ENCODE assay signal across 1 cellular context in genomic region chr7:100441641-100442535, GRCh38.
TF ChIP-seq lines count a peak whose summit lies in the region.

No MANE protein-coding gene starts in this region.

TF ChIP-seq in K562, 482 proteins besides CTCF, POLR2A, EP300 and RAD21:
- TF ChIP-seq ESRRA (IDR thresholded peaks at IDR 0.05; ENCODE audit: borderline replicate concordance, low read depth): peak; percentile 43; the same call in 1 of the 2 replicates
- TF ChIP-seq MAFK (IDR thresholded peaks at IDR 0.05; ENCODE audit: low read length): no peak
- TF ChIP-seq MAX (CRISPR knock-in tag; IDR thresholded peaks at IDR 0.05): 0 out of 2 replicates have a peak, but pooled peaks have one; percentile 11
TF ChIP-seq in K562: peak in this region for 2.
